In genomic region chr1:79043506-79043905, GRCh38 we compare ENCODE assay signal across 16 cellular contexts. TPM values are rescaled to one million over a fixed set of nuclear protein-coding genes. Genes with fewer than 3 reads are reported as not detected.
DNase-seq lines count a peak whose midpoint lies in the region; ATAC-seq and TF ChIP-seq lines count a peak whose summit lies in the region.
"Had no signal": no experiment of that assay in that cellular context is flagged by ENCODE, and none has a peak within 500 bp of the region (broad histone marks: within the 10 kb centered on the region; RNA-seq: fewer than 3 reads in every experiment).

No MANE protein-coding gene starts in this region.

- peak; percentile 79 for ATAC-seq in SK-N-SH treated with all-trans-retinoic acid at 6 μM for 48 hours
- no peak for ATAC-seq in GM18870 (IDR thresholded peaks at IDR 0.05; ENCODE audit: unreplicated experiment)

- peak overlapping the region; percentile 52 for H3K27ac ChIP-seq in GM23248
- no peak overlapping the region for H3K27ac ChIP-seq in prostate gland

- peak overlapping the region; percentile 5; the same call in 1 of the 2 replicates for H3K9ac ChIP-seq in GM23248

- no peaks in the 10 kb centered on the region for H3K79me2 ChIP-seq in GM23248 (ENCODE audit: insufficient read depth)

- peak overlapping the region; percentile 44; the same call in 1 of the 2 replicates for H2AFZ ChIP-seq in GM23248

- 6 to 7% methylated on average over 4 of the region's 4 CpGs for WGBS in GM23248 (ENCODE audit: low coverage in 1 of 2, low lambda C conversion rate in 2 of 2, missing lambda C conversion rate in 2 of 2), 2 experiments
- 62% methylated on average over 4 of the region's 4 CpGs for WGBS in prostate gland

- H4K20me1 ChIP-seq in GM23248 (ENCODE audit: insufficient read depth), result no peaks in the 10 kb centered on the region

- no peaks in the 10 kb centered on the region for H3K9me3 ChIP-seq in GM23248 (ENCODE audit: low read depth)
- no peaks in the 10 kb centered on the region for H3K9me3 ChIP-seq in prostate gland
- H3K9me3 ChIP-seq: Caco-2 had no signal

- in situ Hi-C loops in GM23248 (cut with MboI), result no loop called here

- DNase-seq in GM23248 (peak; percentile 71), fibroblast of villous mesenchyme (ENCODE audit: low read depth) (peak; percentile 2), NCI-H2081 (lab: John Stamatoyannopoulos, UW) (no peak), prostate gland (ENCODE audit: low spot score) (no peak), NCI-H2171 treated with DMSO at 0.1 percent for 48 hours (lab: John Stamatoyannopoulos, UW) (no peak)
- DNase-seq: activated CD4-positive, alpha-beta T cell treated with anti-CD3 and anti-CD28 coated beads for 4 hours; activated naive CD8-positive, alpha-beta T cell treated with anti-CD3 and anti-CD28 coated beads, Interleukin-2, amount 10 ng/mL, durations not matched to agents 7 days and 5 days; Caco-2; GDM1; hypothalamus; naive B cell; NCI-H1092 treated with DMSO at 0.1 percent for 48 hours; SHP77; T-helper 9 cell had no signal

- H3K4me3 ChIP-seq in GM23248 (peak overlapping the region; percentile 46), fibroblast of villous mesenchyme (ENCODE audit: low read depth, low read length) (no peak overlapping the region), prostate gland (no peak overlapping the region)

- intact Hi-C loops in prostate gland (cut with DNase I), result no loop called here

- no peaks in the 10 kb centered on the region for H3K27me3 ChIP-seq in GM23248 (replicated peaks; ENCODE audit: insufficient read depth)
- H3K27me3 ChIP-seq in prostate gland (replicated peaks; ENCODE audit: insufficient read depth), result no peaks in the 10 kb centered on the region

- peaks cover 42% of the 10 kb centered on the region for H3K4me1 ChIP-seq in GM23248 (ENCODE audit: insufficient read depth)
- H3K4me1 ChIP-seq in prostate gland (replicated peaks), result no peaks in the 10 kb centered on the region
- H3K4me1 ChIP-seq: Caco-2 had no signal

- H3K36me3 ChIP-seq in GM23248 (ENCODE audit: low read depth), result no peaks in the 10 kb centered on the region
- no peaks in the 10 kb centered on the region for H3K36me3 ChIP-seq in prostate gland

- no peak for TF ChIP-seq POLR2A in prostate gland (IDR thresholded peaks at IDR 0.05)

- no peaks in the 10 kb centered on the region; the same call in 1 of the 2 replicates for H3K9me2 ChIP-seq in GM23248 (ENCODE audit: insufficient read depth)

- TF ChIP-seq CTCF in fibroblast of villous mesenchyme (IDR thresholded peaks at IDR 0.05; ENCODE audit: insufficient read depth, low read depth, low read length), result no peak
- TF ChIP-seq CTCF in prostate gland (IDR thresholded peaks at IDR 0.05), result no peak

- H3K4me2 ChIP-seq in GM23248 (ENCODE audit: unreplicated experiment), result peak overlapping the region; percentile 85

- peaks cover 32% of the 10 kb centered on the region; the same call in 1 of the 2 replicates for H3F3A ChIP-seq in GM23248 (ENCODE audit: insufficient read depth)

TF ChIP-seq in SK-N-SH treated with all-trans-retinoic acid at 6 μM for 48 hours, 23 proteins besides CTCF, POLR2A, EP300 and RAD21:
- TF ChIP-seq TOX (CRISPR knock-in tag; IDR thresholded peaks at IDR 0.05; ENCODE audit: borderline replicate concordance) (no peak), ARNTL (CRISPR knock-in tag; IDR thresholded peaks at IDR 0.05; ENCODE audit: borderline replicate concordance, low read depth) (no peak), CSDC2 (CRISPR knock-in tag; IDR thresholded peaks at IDR 0.05) (no peak), PPARA (CRISPR knock-in tag; IDR thresholded peaks at IDR 0.05; ENCODE audit: borderline replicate concordance) (no peak), ZNF8 (CRISPR knock-in tag; IDR thresholded peaks at IDR 0.05) (no peak), OSR1 (CRISPR knock-in tag; IDR thresholded peaks at IDR 0.05) (no peak), ZC3H10 (CRISPR knock-in tag; IDR thresholded peaks at IDR 0.05) (no peak), TSHZ2 (CRISPR knock-in tag; IDR thresholded peaks at IDR 0.05) (no peak), TCF4 (CRISPR knock-in tag; IDR thresholded peaks at IDR 0.05; ENCODE audit: borderline replicate concordance) (no peak), GLIS3 (CRISPR knock-in tag; IDR thresholded peaks at IDR 0.05) (no peak), RARB (CRISPR knock-in tag; IDR thresholded peaks at IDR 0.05) (no peak), SNAI2 (CRISPR knock-in tag; IDR thresholded peaks at IDR 0.05) (no peak), ZNF565 (CRISPR knock-in tag; conservative IDR thresholded peaks at IDR 0.05; ENCODE audit: low read depth) (no peak)
- TF ChIP-seq, protein P1, sequence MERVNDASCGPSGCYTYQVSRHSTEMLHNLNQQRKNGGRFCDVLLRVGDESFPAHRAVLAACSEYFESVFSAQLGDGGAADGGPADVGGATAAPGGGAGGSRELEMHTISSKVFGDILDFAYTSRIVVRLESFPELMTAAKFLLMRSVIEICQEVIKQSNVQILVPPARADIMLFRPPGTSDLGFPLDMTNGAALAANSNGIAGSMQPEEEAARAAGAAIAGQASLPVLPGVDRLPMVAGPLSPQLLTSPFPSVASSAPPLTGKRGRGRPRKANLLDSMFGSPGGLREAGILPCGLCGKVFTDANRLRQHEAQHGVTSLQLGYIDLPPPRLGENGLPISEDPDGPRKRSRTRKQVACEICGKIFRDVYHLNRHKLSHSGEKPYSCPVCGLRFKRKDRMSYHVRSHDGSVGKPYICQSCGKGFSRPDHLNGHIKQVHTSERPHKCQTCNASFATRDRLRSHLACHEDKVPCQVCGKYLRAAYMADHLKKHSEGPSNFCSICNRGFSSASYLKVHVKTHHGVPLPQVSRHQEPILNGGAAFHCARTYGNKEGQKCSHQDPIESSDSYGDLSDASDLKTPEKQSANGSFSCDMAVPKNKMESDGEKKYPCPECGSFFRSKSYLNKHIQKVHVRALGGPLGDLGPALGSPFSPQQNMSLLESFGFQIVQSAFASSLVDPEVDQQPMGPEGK (CRISPR knock-in tag; IDR thresholded peaks at IDR 0.05; ENCODE audit: borderline replicate concordance), result no peak
- TF ChIP-seq, protein P2, sequence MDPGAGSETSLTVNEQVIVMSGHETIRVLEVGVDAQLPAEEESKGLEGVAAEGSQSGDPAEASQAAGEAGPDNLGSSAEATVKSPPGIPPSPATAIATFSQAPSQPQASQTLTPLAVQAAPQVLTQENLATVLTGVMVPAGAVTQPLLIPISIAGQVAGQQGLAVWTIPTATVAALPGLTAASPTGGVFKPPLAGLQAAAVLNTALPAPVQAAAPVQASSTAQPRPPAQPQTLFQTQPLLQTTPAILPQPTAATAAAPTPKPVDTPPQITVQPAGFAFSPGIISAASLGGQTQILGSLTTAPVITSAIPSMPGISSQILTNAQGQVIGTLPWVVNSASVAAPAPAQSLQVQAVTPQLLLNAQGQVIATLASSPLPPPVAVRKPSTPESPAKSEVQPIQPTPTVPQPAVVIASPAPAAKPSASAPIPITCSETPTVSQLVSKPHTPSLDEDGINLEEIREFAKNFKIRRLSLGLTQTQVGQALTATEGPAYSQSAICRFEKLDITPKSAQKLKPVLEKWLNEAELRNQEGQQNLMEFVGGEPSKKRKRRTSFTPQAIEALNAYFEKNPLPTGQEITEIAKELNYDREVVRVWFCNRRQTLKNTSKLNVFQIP (CRISPR knock-in tag; IDR thresholded peaks at IDR 0.05; ENCODE audit: borderline replicate concordance, low read depth), result no peak
- TF ChIP-seq, protein P3, sequence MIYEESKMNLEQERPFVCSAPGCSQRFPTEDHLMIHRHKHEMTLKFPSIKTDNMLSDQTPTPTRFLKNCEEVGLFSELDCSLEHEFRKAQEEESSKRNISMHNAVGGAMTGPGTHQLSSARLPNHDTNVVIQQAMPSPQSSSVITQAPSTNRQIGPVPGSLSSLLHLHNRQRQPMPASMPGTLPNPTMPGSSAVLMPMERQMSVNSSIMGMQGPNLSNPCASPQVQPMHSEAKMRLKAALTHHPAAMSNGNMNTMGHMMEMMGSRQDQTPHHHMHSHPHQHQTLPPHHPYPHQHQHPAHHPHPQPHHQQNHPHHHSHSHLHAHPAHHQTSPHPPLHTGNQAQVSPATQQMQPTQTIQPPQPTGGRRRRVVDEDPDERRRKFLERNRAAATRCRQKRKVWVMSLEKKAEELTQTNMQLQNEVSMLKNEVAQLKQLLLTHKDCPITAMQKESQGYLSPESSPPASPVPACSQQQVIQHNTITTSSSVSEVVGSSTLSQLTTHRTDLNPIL (CRISPR knock-in tag; IDR thresholded peaks at IDR 0.05; ENCODE audit: low read depth), result no peak

RNA-seq across cellular contexts. Expression of gene ADGRL4, which starts 37.0 kb away (rescaled TPM):
- total RNA-seq in GM23248 (2014; rRNA removed; shearing (Covaris generic)), result 10.6 and 13.2 TPM in 2 replicates
- 18.1 and 21.3 TPM in 2 replicates for polyA plus RNA-seq in GM23248 (2016; fragmentation: Nextera tagmentation; extraction: Ambion mirVana)
- total RNA-seq in fibroblast of villous mesenchyme (1.9 and 4.7 TPM in 2 replicates), prostate gland (10 to 100 TPM in 1 of 2 donors, 1 to 10 TPM in 1; 5.8 to 15.2 TPM)
- total RNA-seq: activated naive CD8-positive, alpha-beta T cell treated with anti-CD3 and anti-CD28 coated beads, Interleukin-2, amount 10 ng/mL, durations not matched to agents 7 days and 5 days; Caco-2 had no signal

Comparison
In these comparisons a context has a peak if more than half of its experiments do, and no peak if none do; other contexts are left out.
1. DNase-seq: peak in GM23248 (single experiment) and fibroblast of villous mesenchyme (single experiment); none in NCI-H2081 (0 of 2), prostate gland (single experiment) and NCI-H2171 treated with DMSO at 0.1 percent for 48 hours (single experiment).